In genomic region chr7:47458057-47458456, GRCh38 we compare ENCODE assay signal across 11 cellular contexts.
DNase-seq lines count a peak whose midpoint lies in the region; ATAC-seq, FAIRE-seq and TF ChIP-seq lines count a peak whose summit lies in the region.
"Had no signal": no experiment of that assay in that cellular context is flagged by ENCODE, and none has a peak within 500 bp of the region (broad histone marks: within the 10 kb centered on the region; RNA-seq: fewer than 3 reads in every experiment).

No MANE protein-coding gene starts in this region.

- no peak for TF ChIP-seq POLR2A in thyroid gland (IDR thresholded peaks at IDR 0.05)

- peak; percentile 52 for ATAC-seq in HG03378 (IDR thresholded peaks at IDR 0.05; ENCODE audit: unreplicated experiment)
- ATAC-seq in HG03439 (IDR thresholded peaks at IDR 0.05; ENCODE audit: unreplicated experiment) = no peak
- ATAC-seq in GM18517 (IDR thresholded peaks at IDR 0.05; ENCODE audit: unreplicated experiment) = no peak

- H3K27me3 Mint-ChIP-seq in astrocyte (ENCODE audit: low read depth, unreplicated experiment) (no peaks in the 10 kb centered on the region), Calu3 (ENCODE audit: unreplicated experiment) (no peaks in the 10 kb centered on the region)

- H3K9me3 Mint-ChIP-seq in astrocyte (ENCODE audit: unreplicated experiment) (no peaks in the 10 kb centered on the region), Calu3 (ENCODE audit: low read depth, unreplicated experiment) (no peaks in the 10 kb centered on the region)

- H3K27ac Mint-ChIP-seq in astrocyte (ENCODE audit: unreplicated experiment) (no peak overlapping the region), Calu3 (ENCODE audit: unreplicated experiment) (no peak overlapping the region)

- H2AFZ ChIP-seq in astrocyte (ENCODE audit: low read depth, low read length) = no peak overlapping the region

- DNase-seq in astrocyte (ENCODE audit: low read depth) (peak; percentile 93), left kidney (ENCODE audit: low read depth, low spot score) (peak; percentile 39), thyroid gland (peak; percentile 94), Calu3 (no peak), NCI-H2227 (lab: John Stamatoyannopoulos, UW; ENCODE audit: unreplicated experiment) (no peak)
- DNase-seq: activated gamma-delta T cell treated with Interleukin-2 at 50 U/mL for 16 hours, esophagus squamous epithelium, Kasumi-1 had no signal

- no TSS peak for BruUV-seq in Calu3 (replicated peaks; lab: Mats Ljungman, UMichigan)

- TF ChIP-seq CTCF in astrocyte (IDR thresholded peaks at IDR 0.05; ENCODE audit: insufficient read depth, low read depth, low read length) (no peak), thyroid gland (IDR thresholded peaks at IDR 0.05) (no peak), Calu3 (IDR thresholded peaks at IDR 0.05; ENCODE audit: unreplicated experiment) (no peak)

- FAIRE-seq in astrocyte (lab: Jason Lieb, UNC) = no peak

- H3K36me3 ChIP-seq in astrocyte (ENCODE audit: insufficient read depth, low read length) (no peaks in the 10 kb centered on the region), thyroid gland (no peaks in the 10 kb centered on the region)
- H3K36me3 ChIP-seq: esophagus squamous epithelium had no signal

- peaks cover 39% of the 10 kb centered on the region for H3K79me2 ChIP-seq in astrocyte (ENCODE audit: insufficient read depth, low read length)

- H3K27me3 ChIP-seq in astrocyte (ENCODE audit: insufficient read depth, low read length) (no peaks in the 10 kb centered on the region), thyroid gland (no peaks in the 10 kb centered on the region)

- H3K4me1 Mint-ChIP-seq in astrocyte (ENCODE audit: low read depth, unreplicated experiment) (peaks cover 37% of the 10 kb centered on the region), Calu3 (ENCODE audit: low read depth, unreplicated experiment) (peaks cover 8% of the 10 kb centered on the region)

- peaks cover 53% of the 10 kb centered on the region for H3K4me1 ChIP-seq in astrocyte (ENCODE audit: insufficient read depth, low read length)
- H3K4me1 ChIP-seq in thyroid gland = peaks cover 54 to 70% of the 10 kb centered on the region in 2 donors

- intact Hi-C loops in thyroid gland (cut with DNase I) = no loop called here
- intact Hi-C loops in Calu3 (cut with micrococcal nuclease; ENCODE audit: unreplicated experiment) = no loop called here

- H3K4me3 Mint-ChIP-seq in astrocyte (ENCODE audit: unreplicated experiment) (no peak overlapping the region), Calu3 (ENCODE audit: low read depth, unreplicated experiment) (no peak overlapping the region)

- H3K9ac ChIP-seq in astrocyte (ENCODE audit: low read length) = peak overlapping the region; percentile 5

- peaks cover 3% of the 10 kb centered on the region for H3K36me3 Mint-ChIP-seq in astrocyte (ENCODE audit: low read depth, unreplicated experiment)
- no peaks in the 10 kb centered on the region for H3K36me3 Mint-ChIP-seq in Calu3 (ENCODE audit: insufficient read depth, unreplicated experiment)

- no peak overlapping the region for H3K4me3 ChIP-seq in astrocyte (ENCODE audit: insufficient read depth, low read depth, low read length)
- H3K4me3 ChIP-seq in thyroid gland (replicated peaks in 1 of 3) = no peak overlapping the region
- H3K4me3 ChIP-seq: esophagus squamous epithelium had no signal

- H4K20me1 ChIP-seq in astrocyte (ENCODE audit: insufficient read depth, low read length) = peaks cover 3% of the 10 kb centered on the region

- CTCF ChIA-PET in Calu3 (lab: Charles Lee) = no interaction called here

- 31 to 35% methylated on average over 5 of the region's 5 CpGs for WGBS in thyroid gland, 2 donors

- H3K9me3 ChIP-seq in astrocyte (ENCODE audit: insufficient read depth, low read depth, low read length) = no peaks in the 10 kb centered on the region
- H3K9me3 ChIP-seq in thyroid gland = no peaks in the 10 kb centered on the region
- H3K9me3 ChIP-seq: esophagus squamous epithelium had no signal

- H3K4me2 ChIP-seq in astrocyte (ENCODE audit: low read length) = peak overlapping the region; percentile 48

- H3K27ac ChIP-seq in astrocyte (ENCODE audit: low read depth, low read length) (peak overlapping the region; percentile 63), thyroid gland (peak overlapping the region; percentile 56 to 78 (median 69))
- H3K27ac ChIP-seq: esophagus squamous epithelium had no signal

Comparison
In these comparisons a context has a peak if more than half of its experiments do, and no peak if none do; other contexts are left out.
1. DNase-seq: peak in astrocyte (single experiment), left kidney (single experiment) and thyroid gland (2 of 2); none in Calu3 (single experiment) and NCI-H2227 (single experiment).